ENCODE assay signal across 8 cellular contexts in genomic region chr1:223133824-223134435, GRCh38. TPM values are rescaled to one million over a fixed set of nuclear protein-coding genes. Genes with fewer than 3 reads are reported as not detected.
DNase-seq lines count a peak whose midpoint lies in the region; ATAC-seq and TF ChIP-seq lines count a peak whose summit lies in the region.

No MANE protein-coding gene starts in this region.

- no peaks in the 10 kb centered on the region for H3K9me3 ChIP-seq in AG04450 (ENCODE audit: control insufficient read depth, insufficient read depth, low read length)
- H3K9me3 ChIP-seq in colonic mucosa: no peaks in the 10 kb centered on the region

- DNase-seq in AG04450 (ENCODE audit: low read depth, low spot score): peak; percentile 57
- DNase-seq in NCI-H510A treated with DMSO at 0.1 percent for 48 hours (lab: John Stamatoyannopoulos, UW): peak; percentile 98
- peak; percentile 75 to 77 for DNase-seq in activated CD4-positive, alpha-beta T cell treated with anti-CD3 and anti-CD28 coated beads for 4 hours
- DNase-seq in colonic mucosa: peak; percentile 88
- peak; percentile 96 for DNase-seq in left kidney (ENCODE audit: low read depth, low spot score)
- peak; percentile 66 to 79 for DNase-seq in stimulated activated CD4-positive, alpha-beta T cell treated with anti-CD3 and anti-CD28 coated beads, Interleukin-1b, Interleukin-23, amount 100 ng/mL, for 4 hours (ENCODE audit: low read depth in 2 of 2)

- TF ChIP-seq CTCF in AG04450 (IDR thresholded peaks at IDR 0.05; ENCODE audit: low read depth, low read length): peak; percentile 98
- TF ChIP-seq CTCF in colonic mucosa (IDR thresholded peaks at IDR 0.05): peak; percentile 97

- CTCF ChIA-PET in AG04450 (lab: Charles Lee): interaction anchor here (0.6 to 8.4 kb wide), 98 partner anchors 10 to 1961 kb away, joined by 3 to 225 read pairs (median 4); partner anchors contain the start of genes CCDC185, SUSD4 and TLR5

- intact Hi-C loops in colonic mucosa (cut with DNase I): loop anchor here (2.0 kb wide), 1 partner anchor 551 kb away; no protein-coding TSS in a partner anchor

- POLR2A ChIA-PET in AG04450 (lab: Yijun Ruan, JAX): interaction anchor here (1.0 kb wide), 1 partner anchor 97 kb away, joined by 5 read pairs; no protein-coding TSS in a partner anchor

- H3K4me1 ChIP-seq in colonic mucosa: no peaks in the 10 kb centered on the region

- H3K9ac ChIP-seq in colonic mucosa (ENCODE audit: low read depth in 2 of 2, low read length in 2 of 2): peak overlapping the region; percentile 17 to 60

- H3K36me3 ChIP-seq in colonic mucosa: no peaks in the 10 kb centered on the region

- H3K27ac ChIP-seq in AG04450 (ENCODE audit: low read depth, low read length) (no peak overlapping the region), colonic mucosa (peak overlapping the region; percentile 58)

- ATAC-seq in GM19025 (IDR thresholded peaks at IDR 0.05; ENCODE audit: low read depth, unreplicated experiment) (peak; percentile 69), HG03354 (IDR thresholded peaks at IDR 0.05; ENCODE audit: poor library complexity, severe bottlenecking, unreplicated experiment) (peak; percentile 87)

- H3K4me3 ChIP-seq in AG04450 (ENCODE audit: low read depth, low read length) (peak overlapping the region; percentile 46), colonic mucosa (peak overlapping the region; percentile 21)

- peaks cover 25% of the 10 kb centered on the region for H3K27me3 ChIP-seq in AG04450 (ENCODE audit: control insufficient read depth, insufficient read depth, low read length)
- no peaks in the 10 kb centered on the region for H3K27me3 ChIP-seq in colonic mucosa

RNA-seq across cellular contexts. Expression of gene TLR5, which starts 9.1 kb away (rescaled TPM):
- polyA plus RNA-seq in AG04450 (2011; rRNA removed): 0.07 and 0.11 TPM in 2 replicates
- 0.05 and 0.09 TPM in 2 replicates for polyA minus RNA-seq in AG04450 (2011; rRNA and poly(A)+ RNA removed)
- total RNA-seq in colonic mucosa: 1 to 10 TPM; 1.7 to 3.0 TPM
